18 cellular contexts compared by ENCODE assay signal in genomic region chr3:32556332-32556731, GRCh38. TPM values are rescaled to one million over a fixed set of nuclear protein-coding genes. Genes with fewer than 3 reads are reported as not detected.
DNase-seq lines count a peak whose midpoint lies in the region; ATAC-seq and TF ChIP-seq lines count a peak whose summit lies in the region.
"Had no signal": no experiment of that assay in that cellular context is flagged by ENCODE, and none has a peak within 500 bp of the region (broad histone marks: within the 10 kb centered on the region; RNA-seq: fewer than 3 reads in every experiment).

No MANE protein-coding gene starts in this region.

- H3K9me3 Mint-ChIP-seq in activated CD4-positive, alpha-beta T cell treated with anti-CD3 and anti-CD28 coated beads, Interleukin-2, amount 10 ng/mL, durations not matched to agents 24 days and 14 days = no peaks in the 10 kb centered on the region
- no peaks in the 10 kb centered on the region for H3K9me3 Mint-ChIP-seq in dendritic cell treated with granulocyte-macrophage colony-stimulating factor and Interleukin-4, amounts not matched to agents 40 ng/mL and 50 ng/mL, for 4 days
- H3K9me3 Mint-ChIP-seq: CD8-positive, alpha-beta T cell; IgD-negative memory B cell; T-cell had no signal

- peaks cover 22% of the 10 kb centered on the region for H3K4me1 Mint-ChIP-seq in activated CD4-positive, alpha-beta T cell treated with anti-CD3 and anti-CD28 coated beads, Interleukin-2, amount 10 ng/mL, durations not matched to agents 24 days and 14 days
- peaks cover 55% of the 10 kb centered on the region for H3K4me1 Mint-ChIP-seq in dendritic cell treated with granulocyte-macrophage colony-stimulating factor and Interleukin-4, amounts not matched to agents 40 ng/mL and 50 ng/mL, for 4 days (ENCODE audit: low read depth)

- in situ Hi-C loops in GM13977 (cut with MboI; ENCODE audit: low pct_unique_long_range_greater_than_20kb, low sequenced_read_pairs, unreplicated experiment) = no loop called here

- no peak for TF ChIP-seq CTCF in GM13977 (IDR thresholded peaks at IDR 0.05; ENCODE audit: extremely low read depth, insufficient read depth, missing control alignments)

- H3K36me3 Mint-ChIP-seq in activated CD4-positive, alpha-beta T cell treated with anti-CD3 and anti-CD28 coated beads, Interleukin-2, amount 10 ng/mL, durations not matched to agents 24 days and 14 days (ENCODE audit: low read depth) = peaks cover 7% of the 10 kb centered on the region
- peaks cover 32% of the 10 kb centered on the region for H3K36me3 Mint-ChIP-seq in dendritic cell treated with granulocyte-macrophage colony-stimulating factor and Interleukin-4, amounts not matched to agents 40 ng/mL and 50 ng/mL, for 4 days (ENCODE audit: low read depth)

- no peak overlapping the region for H3K4me3 Mint-ChIP-seq in activated CD4-positive, alpha-beta T cell treated with anti-CD3 and anti-CD28 coated beads, Interleukin-2, amount 10 ng/mL, durations not matched to agents 24 days and 14 days
- H3K4me3 Mint-ChIP-seq in dendritic cell treated with granulocyte-macrophage colony-stimulating factor and Interleukin-4, amounts not matched to agents 40 ng/mL and 50 ng/mL, for 4 days = no peak overlapping the region
- H3K4me3 Mint-ChIP-seq: CD8-positive, alpha-beta T cell; T-cell had no signal

- peak; percentile 27 for DNase-seq in activated CD4-positive, alpha-beta T cell treated with anti-CD3 and anti-CD28 coated beads, Interleukin-2, amount 10 ng/mL, durations not matched to agents 24 days and 14 days
- DNase-seq in activated CD4-positive, alpha-beta T cell treated with anti-CD3 and anti-CD28 coated beads for 48 hours = no peak
- DNase-seq in GM13977 (ENCODE audit: low spot score) = no peak
- DNase-seq in LoVo (ENCODE audit: low spot score) = no peak
- DNase-seq: ACHN; CD8-positive, alpha-beta T cell; DND-41; NCI-H1694 treated with DMSO at 0.1 percent for 48 hours; NCI-H446; NCI-H526; Peyer's patch; SJCRH30; T-cell had no signal

- no peak overlapping the region for H3K27ac Mint-ChIP-seq in activated CD4-positive, alpha-beta T cell treated with anti-CD3 and anti-CD28 coated beads, Interleukin-2, amount 10 ng/mL, durations not matched to agents 24 days and 14 days
- H3K27ac Mint-ChIP-seq in dendritic cell treated with granulocyte-macrophage colony-stimulating factor and Interleukin-4, amounts not matched to agents 40 ng/mL and 50 ng/mL, for 4 days = peak overlapping the region; percentile 18
- H3K27ac Mint-ChIP-seq: CD8-positive, alpha-beta T cell; T-cell had no signal

- H3K27me3 Mint-ChIP-seq in activated CD4-positive, alpha-beta T cell treated with anti-CD3 and anti-CD28 coated beads, Interleukin-2, amount 10 ng/mL, durations not matched to agents 24 days and 14 days = no peaks in the 10 kb centered on the region
- H3K27me3 Mint-ChIP-seq in dendritic cell treated with granulocyte-macrophage colony-stimulating factor and Interleukin-4, amounts not matched to agents 40 ng/mL and 50 ng/mL, for 4 days = no peaks in the 10 kb centered on the region
- H3K27me3 Mint-ChIP-seq: IgD-negative memory B cell, T-cell had no signal

- ATAC-seq in HG02885 (IDR thresholded peaks at IDR 0.05; ENCODE audit: poor library complexity, unreplicated experiment) (peak; percentile 51), GM18909 (IDR thresholded peaks at IDR 0.05; ENCODE audit: poor library complexity, unreplicated experiment) (no peak), HG02759 (IDR thresholded peaks at IDR 0.05; ENCODE audit: unreplicated experiment) (no peak)
- ATAC-seq: CD8-positive, alpha-beta T cell; T-cell had no signal

- intact Hi-C loops in activated CD4-positive, alpha-beta T cell treated with anti-CD3 and anti-CD28 coated beads, Interleukin-2, amount 10 ng/mL, durations not matched to agents 24 days and 14 days (cut with micrococcal nuclease) = no loop called here
- intact Hi-C loops in dendritic cell treated with granulocyte-macrophage colony-stimulating factor and Interleukin-4, amounts not matched to agents 40 ng/mL and 50 ng/mL, for 4 days (cut with micrococcal nuclease) = no loop called here

RNA-seq across cellular contexts. Expression of gene DYNC1LI1, which starts 14.3 kb away (rescaled TPM):
- 35.4 and 40.1 TPM in 2 replicates for total RNA-seq in activated CD4-positive, alpha-beta T cell treated with anti-CD3 and anti-CD28 coated beads, Interleukin-2, amount 10 ng/mL, durations not matched to agents 24 days and 14 days

RNA-seq across cellular contexts. Expression of gene CMTM6, which starts 53.7 kb away (rescaled TPM):
- total RNA-seq in activated CD4-positive, alpha-beta T cell treated with anti-CD3 and anti-CD28 coated beads, Interleukin-2, amount 10 ng/mL, durations not matched to agents 24 days and 14 days = 79.3 and 79.6 TPM in 2 replicates
